9 cellular contexts compared by ENCODE assay signal in genomic region chr11:73359930-73360742, GRCh38. TPM values are rescaled to one million over a fixed set of nuclear protein-coding genes. Genes with fewer than 3 reads are reported as not detected.
A peak's percentile ranks its signal among the peaks of the same experiment; 100 is the strongest.
DNase-seq lines count a peak whose midpoint lies in the region; ATAC-seq, FAIRE-seq and TF ChIP-seq lines count a peak whose summit lies in the region.
"Had no signal": no experiment of that assay in that cellular context is flagged by ENCODE, and none has a peak within 500 bp of the region (broad histone marks: within the 10 kb centered on the region; RNA-seq: fewer than 3 reads in every experiment).

No MANE protein-coding gene starts in this region.

- H3K27ac ChIP-seq in AG04450 (ENCODE audit: low read depth, low read length) (no peak overlapping the region), cingulate gyrus (ENCODE audit: low read depth, low read length) (peak overlapping the region; percentile 3), pancreas (no peak overlapping the region)

- POLR2A ChIA-PET in AG04450 (lab: Yijun Ruan, JAX), result interaction anchor here (1.0 kb wide), 2 partner anchors 16 to 53 kb away, joined by 3 read pairs; partner anchors contain the start of gene RELT

- H3K36me3 ChIP-seq in pancreas, result peaks cover 0 to 9% (median 2%) of the 10 kb centered on the region in 3 donors

- TF ChIP-seq CTCF in AG04450 (IDR thresholded peaks at IDR 0.05; ENCODE audit: low read depth, low read length) (peak; percentile 61), GM13976 (IDR thresholded peaks at IDR 0.05; ENCODE audit: borderline replicate concordance, control extremely low read depth, extremely low read depth, insufficient read depth, missing control alignments) (no peak), pancreas (IDR thresholded peaks at IDR 0.05) (no peak)

- no peaks in the 10 kb centered on the region for H3K4me1 ChIP-seq in pancreas

- H3K9me3 ChIP-seq in AG04450 (ENCODE audit: control insufficient read depth, insufficient read depth, low read length), result no peaks in the 10 kb centered on the region
- H3K9me3 ChIP-seq in pancreas, result no peaks in the 10 kb centered on the region

- no peak for TF ChIP-seq POLR2A in GM18505 (IDR thresholded peaks at IDR 0.05; ENCODE audit: borderline replicate concordance, extremely low read depth, insufficient read depth, insufficient read length)

- DNase-seq in AG04450 (ENCODE audit: low read depth, low spot score) (no peak), GM13976 (ENCODE audit: low spot score) (peak; percentile 60), SHP77 (lab: John Stamatoyannopoulos, UW) (peak; percentile 70 to 73), pancreas (peak in 1 of 6 donors; percentile 49), NCI-H2029 treated with DMSO at 0.1 percent for 48 hours (lab: John Stamatoyannopoulos, UW) (no peak), H4 (ENCODE audit: low spot score) (no peak)

- 84 to 89% methylated on average over 19 of the region's 19 CpGs for WGBS in pancreas, 2 donors

- CTCF ChIA-PET in AG04450 (lab: Charles Lee), result interaction anchor here (0.9 to 7.3 kb wide), 4 partner anchors 9 to 61 kb away, joined by 3 to 74 read pairs (median 8); no protein-coding TSS in a partner anchor

- H3K4me3 ChIP-seq in AG04450 (ENCODE audit: low read depth, low read length), result no peak overlapping the region
- H3K4me3 ChIP-seq in pancreas, result no peak overlapping the region

- in situ Hi-C loops in GM13976 (cut with MboI; ENCODE audit: low sequenced_read_pairs, unreplicated experiment), result loop anchor here (10.0 kb wide), 1 partner anchor 295 kb away; no protein-coding TSS in a partner anchor

- peak in 3 of 4 donors; percentile 14 to 38 (median 17) for ATAC-seq in pancreas
- no peak for ATAC-seq in GM18505 (IDR thresholded peaks at IDR 0.05; ENCODE audit: unreplicated experiment)

- intact Hi-C loops in pancreas (cut with DNase I), result loop anchor here in 1 of 3 donors (5.0 kb wide), 1 partner anchor 32 kb away; no protein-coding TSS in a partner anchor

- H3K27me3 ChIP-seq in AG04450 (ENCODE audit: control insufficient read depth, insufficient read depth, low read length) (no peaks in the 10 kb centered on the region), pancreas (no peaks in the 10 kb centered on the region)

- no peak for FAIRE-seq in pancreas (lab: Jason Lieb, UNC)
- FAIRE-seq: colon had no signal

RNA-seq across cellular contexts. Expression of gene RELT, which starts 16.1 kb away (rescaled TPM):
- polyA plus RNA-seq in AG04450 (2011; rRNA removed), result 1.1 TPM in 2 replicates
- 1.1 and 1.7 TPM in 2 replicates for polyA minus RNA-seq in AG04450 (2011; rRNA and poly(A)+ RNA removed)
- 1 to 10 TPM in 2 of 6 donors, under 1 TPM in 4; 0.23 to 4.7 (median 0.75) TPM for total RNA-seq in pancreas
- polyA plus RNA-seq in pancreas, result under 1 TPM; 0.59 to 0.91 TPM
- 2.1 and 2.2 TPM in 2 replicates for total RNA-seq in H4 (2014; rRNA removed; shearing (Covaris generic))

RNA-seq across cellular contexts. Expression of gene ARHGEF17, which starts 52.1 kb away (rescaled TPM):
- polyA plus RNA-seq in AG04450 (2011; rRNA removed) (30.6 and 45.2 TPM in 2 replicates), pancreas (10 to 100 TPM; 21.8 to 24.0 TPM)
- 54.5 and 62.4 TPM in 2 replicates for polyA minus RNA-seq in AG04450 (2011; rRNA and poly(A)+ RNA removed)
- total RNA-seq in pancreas, result 10 to 100 TPM in 2 of 6 donors, 1 to 10 TPM in 4; 7.0 to 21.1 (median 9.8) TPM
- total RNA-seq in H4 (2014; rRNA removed; shearing (Covaris generic)), result 3.3 and 3.9 TPM in 2 replicates

Comparison
In these comparisons a context has a peak if more than half of its experiments do, and no peak if none do; other contexts are left out.
1. DNase-seq: peak in GM13976 (single experiment) and SHP77 (2 of 2); none in AG04450 (single experiment), NCI-H2029 treated with DMSO at 0.1 percent for 48 hours (single experiment) and H4 (single experiment).